ENCODE assay signal across 1 cellular context in the genomic region with DNA sequence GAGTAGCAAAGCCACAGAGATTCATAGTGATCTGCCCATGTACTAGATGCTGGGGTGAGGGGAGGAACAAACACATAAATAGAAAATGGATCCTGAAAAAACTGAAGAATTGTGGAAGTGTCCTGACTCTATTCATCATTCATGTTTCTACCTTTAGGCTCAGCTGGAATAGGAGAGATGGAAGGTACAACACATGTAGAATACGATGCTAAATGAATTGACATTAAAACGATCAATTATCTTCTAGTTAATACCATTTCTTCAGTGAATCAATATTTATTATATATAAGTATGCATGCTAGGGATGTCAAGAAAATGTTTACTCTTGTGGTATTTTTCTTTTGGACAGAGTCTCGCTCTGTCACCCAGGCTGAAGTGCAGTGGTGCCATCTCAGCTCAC.
TF ChIP-seq lines count a peak whose summit lies in the region.

No MANE protein-coding gene starts in this region.

TF ChIP-seq in WTC11, 78 proteins besides CTCF, POLR2A, EP300 and RAD21 (continued from another document):
- TF ChIP-seq, protein P1, sequence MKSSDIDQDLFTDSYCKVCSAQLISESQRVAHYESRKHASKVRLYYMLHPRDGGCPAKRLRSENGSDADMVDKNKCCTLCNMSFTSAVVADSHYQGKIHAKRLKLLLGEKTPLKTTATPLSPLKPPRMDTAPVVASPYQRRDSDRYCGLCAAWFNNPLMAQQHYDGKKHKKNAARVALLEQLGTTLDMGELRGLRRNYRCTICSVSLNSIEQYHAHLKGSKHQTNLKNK (CRISPR knock-in tag; IDR thresholded peaks at IDR 0.05): no peak
- TF ChIP-seq, protein P2, sequence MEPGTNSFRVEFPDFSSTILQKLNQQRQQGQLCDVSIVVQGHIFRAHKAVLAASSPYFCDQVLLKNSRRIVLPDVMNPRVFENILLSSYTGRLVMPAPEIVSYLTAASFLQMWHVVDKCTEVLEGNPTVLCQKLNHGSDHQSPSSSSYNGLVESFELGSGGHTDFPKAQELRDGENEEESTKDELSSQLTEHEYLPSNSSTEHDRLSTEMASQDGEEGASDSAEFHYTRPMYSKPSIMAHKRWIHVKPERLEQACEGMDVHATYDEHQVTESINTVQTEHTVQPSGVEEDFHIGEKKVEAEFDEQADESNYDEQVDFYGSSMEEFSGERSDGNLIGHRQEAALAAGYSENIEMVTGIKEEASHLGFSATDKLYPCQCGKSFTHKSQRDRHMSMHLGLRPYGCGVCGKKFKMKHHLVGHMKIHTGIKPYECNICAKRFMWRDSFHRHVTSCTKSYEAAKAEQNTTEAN (CRISPR knock-in tag; IDR thresholded peaks at IDR 0.05): no peak
- no peak for TF ChIP-seq FOXJ3 (CRISPR knock-in tag; IDR thresholded peaks at IDR 0.05; ENCODE audit: borderline replicate concordance)
- no peak for TF ChIP-seq ZNF138 (CRISPR knock-in tag; conservative IDR thresholded peaks at IDR 0.05)
- TF ChIP-seq, protein P3, sequence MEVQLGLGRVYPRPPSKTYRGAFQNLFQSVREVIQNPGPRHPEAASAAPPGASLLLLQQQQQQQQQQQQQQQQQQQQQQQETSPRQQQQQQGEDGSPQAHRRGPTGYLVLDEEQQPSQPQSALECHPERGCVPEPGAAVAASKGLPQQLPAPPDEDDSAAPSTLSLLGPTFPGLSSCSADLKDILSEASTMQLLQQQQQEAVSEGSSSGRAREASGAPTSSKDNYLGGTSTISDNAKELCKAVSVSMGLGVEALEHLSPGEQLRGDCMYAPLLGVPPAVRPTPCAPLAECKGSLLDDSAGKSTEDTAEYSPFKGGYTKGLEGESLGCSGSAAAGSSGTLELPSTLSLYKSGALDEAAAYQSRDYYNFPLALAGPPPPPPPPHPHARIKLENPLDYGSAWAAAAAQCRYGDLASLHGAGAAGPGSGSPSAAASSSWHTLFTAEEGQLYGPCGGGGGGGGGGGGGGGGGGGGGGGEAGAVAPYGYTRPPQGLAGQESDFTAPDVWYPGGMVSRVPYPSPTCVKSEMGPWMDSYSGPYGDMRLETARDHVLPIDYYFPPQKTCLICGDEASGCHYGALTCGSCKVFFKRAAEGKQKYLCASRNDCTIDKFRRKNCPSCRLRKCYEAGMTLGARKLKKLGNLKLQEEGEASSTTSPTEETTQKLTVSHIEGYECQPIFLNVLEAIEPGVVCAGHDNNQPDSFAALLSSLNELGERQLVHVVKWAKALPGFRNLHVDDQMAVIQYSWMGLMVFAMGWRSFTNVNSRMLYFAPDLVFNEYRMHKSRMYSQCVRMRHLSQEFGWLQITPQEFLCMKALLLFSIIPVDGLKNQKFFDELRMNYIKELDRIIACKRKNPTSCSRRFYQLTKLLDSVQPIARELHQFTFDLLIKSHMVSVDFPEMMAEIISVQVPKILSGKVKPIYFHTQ (CRISPR knock-in tag; IDR thresholded peaks at IDR 0.05): no peak
- TF ChIP-seq JAZF1 (CRISPR knock-in tag; IDR thresholded peaks at IDR 0.05): no peak
- no peak for TF ChIP-seq AFF4 (CRISPR knock-in tag; IDR thresholded peaks at IDR 0.05; ENCODE audit: borderline replicate concordance)
- TF ChIP-seq, protein P4, sequence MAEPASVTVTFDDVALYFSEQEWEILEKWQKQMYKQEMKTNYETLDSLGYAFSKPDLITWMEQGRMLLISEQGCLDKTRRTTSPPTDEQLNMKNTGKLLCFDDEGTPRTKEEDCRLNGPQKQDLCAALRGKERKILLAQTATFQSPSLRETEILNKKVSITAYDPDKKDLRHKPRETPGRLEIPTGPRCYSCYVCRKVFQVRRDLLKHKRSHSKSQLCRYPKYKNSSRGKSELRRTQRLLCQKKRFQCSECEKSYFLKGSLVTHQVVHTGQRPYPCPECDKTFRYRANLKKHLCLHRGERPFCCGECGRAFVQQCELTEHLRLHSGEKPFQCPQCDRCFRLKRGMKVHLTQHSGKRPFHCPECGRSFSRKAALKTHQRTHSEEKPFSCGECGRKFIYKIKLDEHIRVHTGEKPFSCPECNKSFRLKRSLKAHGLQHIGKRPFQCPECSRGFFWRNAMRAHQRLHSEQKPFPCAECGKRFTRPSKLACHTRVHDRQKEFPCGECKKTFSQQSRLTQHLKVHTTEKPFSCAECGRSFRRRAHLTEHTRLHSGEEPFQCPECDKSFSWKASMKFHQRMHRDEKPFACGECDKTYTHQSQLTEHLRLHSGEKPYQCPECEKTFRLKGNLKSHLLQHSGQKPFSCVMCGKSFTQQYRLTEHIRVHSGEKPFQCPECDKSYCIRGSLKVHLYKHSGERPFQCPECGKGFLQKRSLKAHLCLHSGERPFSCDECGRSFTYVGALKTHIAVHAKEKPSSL (CRISPR knock-in tag; conservative IDR thresholded peaks at IDR 0.05): no peak
- TF ChIP-seq FOXK1 (CRISPR knock-in tag; IDR thresholded peaks at IDR 0.05): no peak
- no peak for TF ChIP-seq OVOL2 (CRISPR knock-in tag; IDR thresholded peaks at IDR 0.05; ENCODE audit: borderline replicate concordance)
- TF ChIP-seq MAX (CRISPR knock-in tag; IDR thresholded peaks at IDR 0.05): no peak
- no peak for TF ChIP-seq USF1 (CRISPR knock-in tag; IDR thresholded peaks at IDR 0.05)
- no peak for TF ChIP-seq ATF6 (CRISPR knock-in tag; IDR thresholded peaks at IDR 0.05)
